17 cellular contexts compared by ENCODE assay signal in the genomic region with DNA sequence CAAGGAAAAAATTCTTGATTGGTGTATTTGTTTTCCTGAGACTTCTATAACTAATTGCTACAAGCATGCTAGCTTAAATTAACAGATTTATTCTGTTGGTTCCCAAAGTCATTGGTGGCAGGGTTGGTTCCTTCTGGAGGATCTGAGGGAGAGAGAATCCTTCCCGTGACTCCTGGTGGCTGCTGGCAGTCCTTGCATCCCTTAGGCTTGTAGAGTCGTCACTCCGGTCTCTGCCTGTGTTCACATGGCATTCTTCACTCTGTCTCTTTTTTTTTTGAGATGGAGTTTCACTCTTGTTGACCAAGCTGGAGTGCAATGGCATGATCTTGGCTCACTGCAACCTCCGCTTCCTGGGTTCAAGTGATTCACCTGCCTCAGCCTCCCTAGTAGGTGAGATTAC. TPM values are rescaled to one million over a fixed set of nuclear protein-coding genes. Genes with fewer than 3 reads are reported as not detected.
DNase-seq lines count a peak whose midpoint lies in the region; TF ChIP-seq lines count a peak whose summit lies in the region.
"Had no signal": no experiment of that assay in that cellular context is flagged by ENCODE, and none has a peak within 500 bp of the region (broad histone marks: within the 10 kb centered on the region; RNA-seq: fewer than 3 reads in every experiment).

No MANE protein-coding gene starts in this region.

- intact Hi-C loops in spleen (cut with DNase I; ENCODE audit: low total_unique reads) = loop anchor here (10.0 kb wide), 1 partner anchor 74 kb away; no protein-coding TSS in a partner anchor

- H3K9me3 Mint-ChIP-seq in activated T-cell treated with anti-CD3 and anti-CD28 coated beads, Interleukin-2, amount 50 U/mL, for 24 hours = no peaks in the 10 kb centered on the region
- H3K9me3 Mint-ChIP-seq in HFFc6 (no peaks in the 10 kb centered on the region), chondrocyte (ENCODE audit: low read depth) (no peaks in the 10 kb centered on the region)
- H3K9me3 Mint-ChIP-seq: CD4-positive, CD25-positive, alpha-beta regulatory T cell; GM23338 had no signal

- peak overlapping the region in 5 of 8 donors; percentile 53 to 96 (median 76) for H3K27ac ChIP-seq in spleen

- no peak for TF ChIP-seq POLR2A in spleen (IDR thresholded peaks at IDR 0.05)

- no peaks in the 10 kb centered on the region for H3K9me3 ChIP-seq in spleen

- peaks cover 22 to 99% (median 80%) of the 10 kb centered on the region in 6 donors for H3K4me1 ChIP-seq in spleen

- H3K4me3 ChIP-seq in spleen = no peak overlapping the region
- H3K4me3 ChIP-seq: GM23338 had no signal

- H3K27ac Mint-ChIP-seq in activated T-cell treated with anti-CD3 and anti-CD28 coated beads, Interleukin-2, amount 50 U/mL, for 24 hours = peak overlapping the region; percentile 44
- H3K27ac Mint-ChIP-seq in HFFc6 = no peak overlapping the region
- H3K27ac Mint-ChIP-seq in chondrocyte (ENCODE audit: unreplicated experiment) = no peak overlapping the region
- H3K27ac Mint-ChIP-seq: CD4-positive, CD25-positive, alpha-beta regulatory T cell; GM23338 had no signal

- peaks cover 51% of the 10 kb centered on the region for H3K4me1 Mint-ChIP-seq in activated T-cell treated with anti-CD3 and anti-CD28 coated beads, Interleukin-2, amount 50 U/mL, for 24 hours (ENCODE audit: low read depth)
- H3K4me1 Mint-ChIP-seq in HFFc6 (ENCODE audit: low read depth) = peaks cover 13% of the 10 kb centered on the region
- peaks cover 19% of the 10 kb centered on the region for H3K4me1 Mint-ChIP-seq in chondrocyte (ENCODE audit: low read depth)

- no peak for DNase-seq in activated T-cell treated with anti-CD3 and anti-CD28 coated beads, Interleukin-2, amount 50 U/mL, for 24 hours
- no peak for DNase-seq in activated T-cell treated with anti-CD3 and anti-CD28 coated beads, Interleukin-2, amount 50 U/mL, for 1 hour
- DNase-seq in HFFc6 = no peak
- DNase-seq in chondrocyte (ENCODE audit: low spot score) = no peak
- DNase-seq in spleen = no peak
- no peak for DNase-seq in hippocampal formation (lab: John Stamatoyannopoulos, UW)
- no peak for DNase-seq in NCI-H1105 (lab: John Stamatoyannopoulos, UW)
- no peak for DNase-seq in NCI-H1092 treated with DMSO at 0.1 percent for 48 hours (lab: John Stamatoyannopoulos, UW)
- DNase-seq: CD4-positive, CD25-positive, alpha-beta regulatory T cell; DMS79 treated with DMSO at 0.1 percent for 48 hours; KBM-7; NCI-H1436 treated with DMSO at 0.1 percent for 48 hours; NCI-H2081 treated with DMSO at 0.1 percent for 48 hours; NCI-H510A; NCI-H774; PC-3 had no signal

- peak; percentile 22; the same call in 1 of the 2 replicates for TF ChIP-seq CTCF in HFFc6 (IDR thresholded peaks at IDR 0.05)
- TF ChIP-seq CTCF in chondrocyte (IDR thresholded peaks at IDR 0.05) = peak; percentile 17
- no peak for TF ChIP-seq CTCF in spleen (IDR thresholded peaks at IDR 0.05 in 8 of 11, conservative IDR thresholded peaks at IDR 0.05 in 3 of 11)

- no peaks in the 10 kb centered on the region for H3K27me3 Mint-ChIP-seq in activated T-cell treated with anti-CD3 and anti-CD28 coated beads, Interleukin-2, amount 50 U/mL, for 24 hours
- H3K27me3 Mint-ChIP-seq in HFFc6 (ENCODE audit: insufficient read depth) (no peaks in the 10 kb centered on the region; the same call in 1 of the 2 replicates), chondrocyte (ENCODE audit: low read depth) (no peaks in the 10 kb centered on the region)
- H3K27me3 Mint-ChIP-seq: CD4-positive, CD25-positive, alpha-beta regulatory T cell had no signal

- H3K27me3 ChIP-seq in spleen (replicated peaks in 1 of 7) = no peaks in the 10 kb centered on the region

- WGBS in spleen, 5 donors = 86 to 95% (median 90%) methylated on average over 4 of the region's 4 CpGs

- no peak overlapping the region for H3K4me3 Mint-ChIP-seq in activated T-cell treated with anti-CD3 and anti-CD28 coated beads, Interleukin-2, amount 50 U/mL, for 24 hours
- H3K4me3 Mint-ChIP-seq in HFFc6 = no peak overlapping the region
- H3K4me3 Mint-ChIP-seq in chondrocyte (ENCODE audit: unreplicated experiment) = no peak overlapping the region
- H3K4me3 Mint-ChIP-seq: GM23338 had no signal

- peaks cover 6 to 81% (median 65%) of the 10 kb centered on the region in 6 donors for H3K36me3 ChIP-seq in spleen

- H3K36me3 Mint-ChIP-seq in activated T-cell treated with anti-CD3 and anti-CD28 coated beads, Interleukin-2, amount 50 U/mL, for 24 hours (ENCODE audit: low read depth) = peaks cover 86% of the 10 kb centered on the region
- H3K36me3 Mint-ChIP-seq in HFFc6 (ENCODE audit: low read depth) = peaks cover 28% of the 10 kb centered on the region
- H3K36me3 Mint-ChIP-seq in chondrocyte (ENCODE audit: low read depth) = peaks cover 36% of the 10 kb centered on the region

RNA-seq across cellular contexts. Expression of a gene that starts 5.3 kb away (rescaled TPM):
- total RNA-seq in HFFc6 (2021; fragmentation: NEBNext Ultra II Directional; extraction: Animal tissue kit (Norgen Biotek cat#: 25700)) = 10 to 100 TPM; 52.0 to 61.3 (median 56.2) TPM
- total RNA-seq in chondrocyte (54.9 to 67.6 TPM (median 60.3 TPM) in 3 replicates), spleen (100 to 1,000 TPM in 4 of 7 donors, 10 to 100 TPM in 3; 68.3 to 149 (median 103) TPM)
- polyA plus RNA-seq in spleen = 10 to 100 TPM; 49.2 to 87.6 (median 87.1) TPM

RNA-seq across cellular contexts. Expression of a gene that starts 11.6 kb away (rescaled TPM):
- 10 to 100 TPM; 51.9 to 69.2 (median 62.7) TPM for total RNA-seq in HFFc6 (2021; fragmentation: NEBNext Ultra II Directional; extraction: Animal tissue kit (Norgen Biotek cat#: 25700))
- total RNA-seq in chondrocyte (50.8 to 52.8 TPM (median 50.8 TPM) in 3 replicates), spleen (10 to 100 TPM; 33.3 to 94.6 (median 72.3) TPM)
- 10 to 100 TPM; 39.5 to 73.7 (median 60.5) TPM for polyA plus RNA-seq in spleen

RNA-seq across cellular contexts. Expression of a gene that starts 12.6 kb away (rescaled TPM):
- total RNA-seq in HFFc6 (2021; fragmentation: NEBNext Ultra II Directional; extraction: Animal tissue kit (Norgen Biotek cat#: 25700)) = not detected
- total RNA-seq in chondrocyte = 2.5 to 9.9 TPM (median 9.4 TPM) in 3 replicates
- total RNA-seq in spleen = 10 to 100 TPM; 44.7 to 85.4 (median 61.2) TPM
- 10 to 100 TPM; 27.0 to 51.1 (median 34.3) TPM for polyA plus RNA-seq in spleen

RNA-seq across cellular contexts. Expression of a gene that starts 56.0 kb away (rescaled TPM):
- 1 to 10 TPM; 6.6 to 8.3 (median 8.1) TPM for total RNA-seq in HFFc6 (2021; fragmentation: NEBNext Ultra II Directional; extraction: Animal tissue kit (Norgen Biotek cat#: 25700))
- total RNA-seq in chondrocyte (6.1 to 8.1 TPM (median 6.4 TPM) in 3 replicates), spleen (10 to 100 TPM; 16.8 to 36.5 (median 24.5) TPM)
- 10 to 100 TPM; 17.9 to 29.1 (median 18.4) TPM for polyA plus RNA-seq in spleen

Comparison
In these comparisons a context has a peak if more than half of its experiments do, and no peak if none do; other contexts are left out.
1. CTCF ChIP-seq: peak in HFFc6 (single experiment) and chondrocyte (single experiment); none in spleen (0 of 11).